31 cellular contexts compared by ENCODE assay signal in genomic region chr10:78557433-78557925, GRCh38.
"Had no signal": no experiment of that assay in that cellular context is flagged by ENCODE, and none has a peak within 500 bp of the region (broad histone marks: within the 10 kb centered on the region; RNA-seq: fewer than 3 reads in every experiment).

No MANE protein-coding gene starts in this region.

- ATAC-seq: activated CD8-positive, alpha-beta memory T cell treated with anti-CD3 and anti-CD28 coated beads, Interleukin-2, amount 10 ng/mL, durations not matched to agents 7 days and 5 days; activated naive CD8-positive, alpha-beta T cell treated with anti-CD3 and anti-CD28 coated beads, Interleukin-2, amount 50 U/mL, for 24 hours; Right ventricle myocardium inferior had no signal

- H3K4me2 ChIP-seq: PC-9 had no signal

- H3K4me3 ChIP-seq: PC-9 had no signal

- H3K36me3 Mint-ChIP-seq: activated CD8-positive, alpha-beta memory T cell treated with anti-CD3 and anti-CD28 coated beads, Interleukin-2, amount 10 ng/mL, durations not matched to agents 7 days and 5 days; activated naive CD4-positive, alpha-beta T cell treated with anti-CD3 and anti-CD28 coated beads, Interleukin-2, amount 10 ng/mL, durations not matched to agents 7 days and 5 days; activated naive CD8-positive, alpha-beta T cell; brain had no signal

- H3K27me3 Mint-ChIP-seq: activated naive CD8-positive, alpha-beta T cell; activated naive CD8-positive, alpha-beta T cell treated with anti-CD3 and anti-CD28 coated beads, Interleukin-2, amount 50 U/mL, for 24 hours had no signal

- H3K4me3 Mint-ChIP-seq: activated CD4-positive, alpha-beta memory T cell treated with anti-CD3 and anti-CD28 coated beads, Interleukin-2, amount 10 ng/mL, durations not matched to agents 7 days and 5 days; activated CD8-positive, alpha-beta memory T cell treated with anti-CD3 and anti-CD28 coated beads, Interleukin-2, amount 10 ng/mL, durations not matched to agents 7 days and 5 days; activated naive CD4-positive, alpha-beta T cell treated with anti-CD3 and anti-CD28 coated beads, Interleukin-2, amount 10 ng/mL, durations not matched to agents 7 days and 5 days; activated naive CD8-positive, alpha-beta T cell; activated naive CD8-positive, alpha-beta T cell treated with anti-CD3 and anti-CD28 coated beads, Interleukin-2, amount 50 U/mL, for 24 hours; brain had no signal

- H3K27ac ChIP-seq: PC-9, RWPE1, WERI-Rb-1 had no signal

- H3K9me3 Mint-ChIP-seq: activated CD4-positive, alpha-beta memory T cell treated with anti-CD3 and anti-CD28 coated beads, Interleukin-2, amount 10 ng/mL, durations not matched to agents 7 days and 5 days; activated naive CD8-positive, alpha-beta T cell treated with anti-CD3 and anti-CD28 coated beads, Interleukin-2, amount 50 U/mL, for 24 hours had no signal

- H2AFZ ChIP-seq: PC-9 had no signal

- DNase-seq: activated CD4-positive, alpha-beta memory T cell treated with anti-CD3 and anti-CD28 coated beads, Interleukin-2, amount 10 ng/mL, durations not matched to agents 7 days and 5 days; activated CD4-positive, alpha-beta T cell treated with anti-CD3 and anti-CD28 coated beads for 1 hour; activated CD4-positive, alpha-beta T cell treated with anti-CD3 and anti-CD28 coated beads for 48 hours; activated CD4-positive, CD25-positive, alpha-beta regulatory T cell; activated CD8-positive, alpha-beta memory T cell treated with anti-CD3 and anti-CD28 coated beads for 24 hours; activated CD8-positive, alpha-beta memory T cell treated with anti-CD3 and anti-CD28 coated beads, Interleukin-2, amount 10 ng/mL, durations not matched to agents 7 days and 5 days; activated CD8-positive, alpha-beta memory T cell treated with anti-CD3 and anti-CD28 coated beads, Interleukin-2, amount 50 U/mL, for 48 hours; activated effector memory CD4-positive, alpha-beta T cell treated with Interleukin-2 at 50 U/mL for 16 hours; activated naive CD4-positive, alpha-beta T cell treated with anti-CD3 and anti-CD28 coated beads, Interleukin-2, amount 10 ng/mL, durations not matched to agents 7 days and 5 days; activated naive CD8-positive, alpha-beta T cell treated with anti-CD3 and anti-CD28 coated beads, Interleukin-2, amount 50 U/mL, for 24 hours; activated T-cell treated with anti-CD3 and anti-CD28 coated beads, Interleukin-2, amount 50 U/mL, for 48 hours; anterior cingulate cortex; caudate nucleus; cerebellar nuclear complex; NCI-H1092 treated with DMSO at 0.1 percent for 48 hours; NCI-H1417; NCI-H187; NCI-H2029 treated with DMSO at 0.1 percent for 48 hours; NCI-H2171 treated with DMSO at 0.1 percent for 48 hours; NCI-H2227 treated with DMSO at 0.1 percent for 48 hours; NK-92 treated with Interleukin-12 subunit alpha and Interleukin-12 subunit beta, amount 100 ng/mL, for 24 hours; PC-9; SIG-M5; T1000; WERI-Rb-1 had no signal

- FAIRE-seq: bronchial epithelial cell, RCC 7860 had no signal

- H3K36me3 ChIP-seq: WERI-Rb-1 had no signal

- H3K27ac Mint-ChIP-seq: activated CD4-positive, alpha-beta memory T cell treated with anti-CD3 and anti-CD28 coated beads, Interleukin-2, amount 10 ng/mL, durations not matched to agents 7 days and 5 days; activated CD8-positive, alpha-beta memory T cell treated with anti-CD3 and anti-CD28 coated beads, Interleukin-2, amount 10 ng/mL, durations not matched to agents 7 days and 5 days; activated naive CD4-positive, alpha-beta T cell treated with anti-CD3 and anti-CD28 coated beads, Interleukin-2, amount 10 ng/mL, durations not matched to agents 7 days and 5 days; activated naive CD8-positive, alpha-beta T cell; activated naive CD8-positive, alpha-beta T cell treated with anti-CD3 and anti-CD28 coated beads, Interleukin-2, amount 50 U/mL, for 24 hours; brain had no signal

- H3K4me1 Mint-ChIP-seq: activated CD4-positive, alpha-beta memory T cell treated with anti-CD3 and anti-CD28 coated beads, Interleukin-2, amount 10 ng/mL, durations not matched to agents 7 days and 5 days; activated CD8-positive, alpha-beta memory T cell treated with anti-CD3 and anti-CD28 coated beads, Interleukin-2, amount 10 ng/mL, durations not matched to agents 7 days and 5 days; activated naive CD4-positive, alpha-beta T cell treated with anti-CD3 and anti-CD28 coated beads, Interleukin-2, amount 10 ng/mL, durations not matched to agents 7 days and 5 days; activated naive CD8-positive, alpha-beta T cell treated with anti-CD3 and anti-CD28 coated beads, Interleukin-2, amount 50 U/mL, for 24 hours had no signal
